Comparison of ENCODE assay signal across 25 cellular contexts in the genomic region with DNA sequence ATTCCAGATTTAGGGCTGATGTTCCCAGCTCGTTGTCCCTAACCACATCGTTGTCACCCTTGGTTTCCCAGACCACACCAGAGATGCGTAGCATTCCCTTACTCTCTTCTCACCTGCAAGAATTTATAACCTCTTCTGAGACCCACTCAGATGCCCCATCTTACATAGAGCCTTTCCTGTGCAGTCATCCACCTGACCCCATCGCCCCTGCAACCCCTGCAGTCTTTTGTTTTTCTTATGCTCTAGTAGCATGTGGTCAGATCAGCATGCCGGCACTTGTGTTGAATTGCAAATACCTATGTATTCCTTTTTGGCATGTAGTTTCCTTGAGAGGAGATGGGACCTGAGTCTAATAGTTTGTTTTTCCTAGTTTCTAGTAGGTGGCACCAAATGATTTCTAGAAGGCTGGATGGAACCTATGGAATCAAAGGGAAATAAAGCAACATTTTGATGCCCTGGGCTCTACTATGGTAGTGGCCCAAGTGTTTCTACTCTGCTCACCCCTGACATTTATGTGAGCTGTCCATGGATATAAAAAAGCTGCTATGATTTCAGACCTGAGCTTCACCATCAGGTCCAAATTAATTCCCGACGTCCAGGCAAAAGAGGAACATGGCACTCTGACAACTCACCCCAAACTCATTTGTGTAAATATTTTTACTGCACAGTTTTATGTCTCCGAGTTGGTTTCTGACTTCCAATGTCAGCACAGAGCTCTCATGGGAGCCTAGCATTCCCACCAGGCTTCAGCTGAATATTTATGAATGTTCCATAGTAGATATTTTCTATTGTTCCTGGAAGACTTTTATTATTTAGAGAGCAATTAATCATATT.
DNase-seq lines count a peak whose midpoint lies in the region; ATAC-seq and TF ChIP-seq lines count a peak whose summit lies in the region.
"Had no signal": no experiment of that assay in that cellular context is flagged by ENCODE, and none has a peak within 500 bp of the region (broad histone marks: within the 10 kb centered on the region; RNA-seq: fewer than 3 reads in every experiment).

No MANE protein-coding gene starts in this region.

- peaks cover 28% of the 10 kb centered on the region for H3K4me1 ChIP-seq in vagina

- H3K27me3 Mint-ChIP-seq in T-cell (no peaks in the 10 kb centered on the region), nephron (ENCODE audit: low read depth) (no peaks in the 10 kb centered on the region)
- no peaks in the 10 kb centered on the region for H3K27me3 Mint-ChIP-seq in effector memory CD8-positive, alpha-beta T cell
- H3K27me3 Mint-ChIP-seq: stimulated activated naive CD8-positive, alpha-beta T cell treated with anti-CD3 and anti-CD28 coated beads, Interleukin-15, amount 100 ng/mL, for 72 hours had no signal

- ATAC-seq in T-cell (replicated peaks in 1 of 4) (no peak), GM18907 (IDR thresholded peaks at IDR 0.05; ENCODE audit: unreplicated experiment) (no peak)
- ATAC-seq in effector memory CD8-positive, alpha-beta T cell (replicated peaks) = no peak
- ATAC-seq: left ventricle myocardium superior; Panc1; stimulated activated naive CD8-positive, alpha-beta T cell treated with anti-CD3 and anti-CD28 coated beads, Interleukin-15, amount 100 ng/mL, for 72 hours had no signal

- H3K4me3 Mint-ChIP-seq in T-cell (no peak overlapping the region), nephron (no peak overlapping the region)
- no peak overlapping the region for H3K4me3 Mint-ChIP-seq in effector memory CD8-positive, alpha-beta T cell
- H3K4me3 Mint-ChIP-seq: stimulated activated naive CD8-positive, alpha-beta T cell treated with anti-CD3 and anti-CD28 coated beads, Interleukin-15, amount 100 ng/mL, for 72 hours had no signal

- H3K27ac Mint-ChIP-seq in T-cell = peak overlapping the region; percentile 84 to 94
- H3K27ac Mint-ChIP-seq in effector memory CD8-positive, alpha-beta T cell = peak overlapping the region; percentile 4 to 75
- H3K27ac Mint-ChIP-seq in nephron = peak overlapping the region; percentile 86 to 97 (median 93)
- H3K27ac Mint-ChIP-seq: stimulated activated naive CD8-positive, alpha-beta T cell treated with anti-CD3 and anti-CD28 coated beads, Interleukin-15, amount 100 ng/mL, for 72 hours had no signal

- TF ChIP-seq CTCF in nephron (IDR thresholded peaks at IDR 0.05; ENCODE audit: unreplicated experiment in 3 of 3) = no peak
- no peak for TF ChIP-seq CTCF in vagina (IDR thresholded peaks at IDR 0.05)

- CTCF ChIA-PET in T-cell (lab: Charles Lee) = interaction anchor here (0.5 to 3.3 kb wide), 2 partner anchors 17 to 45 kb away, joined by 6 to 26 read pairs; no protein-coding TSS in a partner anchor

- no peak for TF ChIP-seq POLR2A in vagina (IDR thresholded peaks at IDR 0.05)

- intact Hi-C loops in vagina (cut with DNase I) = no loop called here

- H3K4me1 Mint-ChIP-seq in T-cell (peaks cover 7 to 25% (median 23%) of the 10 kb centered on the region in 3 donors), nephron (peaks cover 36% of the 10 kb centered on the region)
- H3K4me1 Mint-ChIP-seq in effector memory CD8-positive, alpha-beta T cell (ENCODE audit: low read depth in 2 of 2) = peaks cover 26 to 34% of the 10 kb centered on the region in 2 donors

- DNase-seq in T-cell (no peak), vagina (ENCODE audit: extremely low spot score in 2 of 2) (no peak), NCI-H2029 treated with DMSO at 0.1 percent for 48 hours (lab: John Stamatoyannopoulos, UW) (no peak), SK-N-DZ (ENCODE audit: low spot score) (no peak)
- no peak for DNase-seq in effector memory CD8-positive, alpha-beta T cell
- DNase-seq: activated CD4-positive, alpha-beta T cell treated with anti-CD3 and anti-CD28 coated beads for 4 hours; activated gamma-delta T cell treated with Interleukin-2 at 50 U/mL for 16 hours; activated T-cell treated with anti-CD3 and anti-CD28 coated beads, Interleukin-2, amount 50 U/mL, for 1 hour; EL; GOT3; islet precursor cell; left ventricle myocardium superior; NCI-H1694; occipital lobe; SHP77; small intestine; stimulated activated CD4-positive, alpha-beta T cell treated with anti-CD3 and anti-CD28 coated beads, Interleukin-1b, Interleukin-23, amount 100 ng/mL, for 48 hours; stimulated activated CD8-positive, alpha-beta memory T cell treated with anti-CD3 and anti-CD28 coated beads, Interleukin-4, amount 100 ng/mL, for 48 hours; stimulated activated naive CD8-positive, alpha-beta T cell treated with anti-CD3 and anti-CD28 coated beads, Interleukin-15, amount 100 ng/mL, for 72 hours; upper lobe of left lung had no signal

- no peaks in the 10 kb centered on the region for H3K36me3 ChIP-seq in vagina
- H3K36me3 ChIP-seq: cardiac muscle cell, upper lobe of left lung had no signal

- no peak overlapping the region for H3K4me3 ChIP-seq in vagina
- H3K4me3 ChIP-seq: cardiac muscle cell, upper lobe of left lung had no signal

- peak overlapping the region; percentile 25 for H3K27ac ChIP-seq in vagina
- H3K27ac ChIP-seq: C4-2B, cardiac muscle cell, upper lobe of left lung had no signal

- H3K9me3 ChIP-seq in vagina = no peaks in the 10 kb centered on the region
- H3K9me3 ChIP-seq: upper lobe of left lung had no signal

- H3K9me3 Mint-ChIP-seq in T-cell = peaks cover 6 to 8% (median 7%) of the 10 kb centered on the region in 3 donors
- H3K9me3 Mint-ChIP-seq in effector memory CD8-positive, alpha-beta T cell = peaks cover 2 to 15% of the 10 kb centered on the region in 2 donors
- H3K9me3 Mint-ChIP-seq in nephron = peaks cover 5% of the 10 kb centered on the region

- H3K27me3 ChIP-seq in vagina = no peaks in the 10 kb centered on the region
- H3K27me3 ChIP-seq: cardiac muscle cell, upper lobe of left lung had no signal

- POLR2A ChIA-PET in T-cell (lab: Charles Lee) = interaction anchor here in 1 of 2 donors (0.7 kb wide), 1 partner anchor 23 kb away, joined by 3 read pairs; no protein-coding TSS in a partner anchor

- H3K36me3 Mint-ChIP-seq in T-cell (peaks cover 26% of the 10 kb centered on the region), nephron (ENCODE audit: low read depth) (peaks cover 21% of the 10 kb centered on the region)
- no peaks in the 10 kb centered on the region for H3K36me3 Mint-ChIP-seq in effector memory CD8-positive, alpha-beta T cell (ENCODE audit: insufficient read depth)

Comparison
In these comparisons a context has a peak if more than half of its experiments do, and no peak if none do; other contexts are left out.
1. H3K27ac Mint-ChIP-seq: peak in every context shown above with its lines; median percentile 93 in nephron; 89 in T-cell; 40 in effector memory CD8-positive, alpha-beta T cell.